1 cellular context compared by ENCODE assay signal in the genomic region with DNA sequence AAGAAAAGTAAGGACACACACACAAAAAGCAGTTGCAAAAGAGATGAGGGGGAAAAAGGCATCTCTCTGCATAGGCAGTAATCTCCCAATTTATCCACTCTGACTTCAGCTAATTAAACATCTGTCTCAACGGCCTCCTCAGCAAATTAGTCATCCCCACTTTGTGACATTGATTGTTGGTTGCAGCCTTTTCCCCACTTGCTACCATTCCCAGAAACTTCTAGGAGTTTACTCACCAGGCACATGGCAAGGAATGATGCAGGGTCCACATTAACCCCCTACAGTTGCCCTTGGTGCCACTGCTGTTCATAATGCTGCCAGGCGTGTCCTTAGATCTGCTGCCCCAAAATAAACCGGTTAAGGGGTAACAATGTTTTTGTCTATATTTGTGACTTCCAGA.
TF ChIP-seq lines count a peak whose summit lies in the region.

No MANE protein-coding gene starts in this region.

TF ChIP-seq in GM23338, 12 proteins besides CTCF, POLR2A, EP300 and RAD21 (continued from another document):
- TF ChIP-seq, protein P1, sequence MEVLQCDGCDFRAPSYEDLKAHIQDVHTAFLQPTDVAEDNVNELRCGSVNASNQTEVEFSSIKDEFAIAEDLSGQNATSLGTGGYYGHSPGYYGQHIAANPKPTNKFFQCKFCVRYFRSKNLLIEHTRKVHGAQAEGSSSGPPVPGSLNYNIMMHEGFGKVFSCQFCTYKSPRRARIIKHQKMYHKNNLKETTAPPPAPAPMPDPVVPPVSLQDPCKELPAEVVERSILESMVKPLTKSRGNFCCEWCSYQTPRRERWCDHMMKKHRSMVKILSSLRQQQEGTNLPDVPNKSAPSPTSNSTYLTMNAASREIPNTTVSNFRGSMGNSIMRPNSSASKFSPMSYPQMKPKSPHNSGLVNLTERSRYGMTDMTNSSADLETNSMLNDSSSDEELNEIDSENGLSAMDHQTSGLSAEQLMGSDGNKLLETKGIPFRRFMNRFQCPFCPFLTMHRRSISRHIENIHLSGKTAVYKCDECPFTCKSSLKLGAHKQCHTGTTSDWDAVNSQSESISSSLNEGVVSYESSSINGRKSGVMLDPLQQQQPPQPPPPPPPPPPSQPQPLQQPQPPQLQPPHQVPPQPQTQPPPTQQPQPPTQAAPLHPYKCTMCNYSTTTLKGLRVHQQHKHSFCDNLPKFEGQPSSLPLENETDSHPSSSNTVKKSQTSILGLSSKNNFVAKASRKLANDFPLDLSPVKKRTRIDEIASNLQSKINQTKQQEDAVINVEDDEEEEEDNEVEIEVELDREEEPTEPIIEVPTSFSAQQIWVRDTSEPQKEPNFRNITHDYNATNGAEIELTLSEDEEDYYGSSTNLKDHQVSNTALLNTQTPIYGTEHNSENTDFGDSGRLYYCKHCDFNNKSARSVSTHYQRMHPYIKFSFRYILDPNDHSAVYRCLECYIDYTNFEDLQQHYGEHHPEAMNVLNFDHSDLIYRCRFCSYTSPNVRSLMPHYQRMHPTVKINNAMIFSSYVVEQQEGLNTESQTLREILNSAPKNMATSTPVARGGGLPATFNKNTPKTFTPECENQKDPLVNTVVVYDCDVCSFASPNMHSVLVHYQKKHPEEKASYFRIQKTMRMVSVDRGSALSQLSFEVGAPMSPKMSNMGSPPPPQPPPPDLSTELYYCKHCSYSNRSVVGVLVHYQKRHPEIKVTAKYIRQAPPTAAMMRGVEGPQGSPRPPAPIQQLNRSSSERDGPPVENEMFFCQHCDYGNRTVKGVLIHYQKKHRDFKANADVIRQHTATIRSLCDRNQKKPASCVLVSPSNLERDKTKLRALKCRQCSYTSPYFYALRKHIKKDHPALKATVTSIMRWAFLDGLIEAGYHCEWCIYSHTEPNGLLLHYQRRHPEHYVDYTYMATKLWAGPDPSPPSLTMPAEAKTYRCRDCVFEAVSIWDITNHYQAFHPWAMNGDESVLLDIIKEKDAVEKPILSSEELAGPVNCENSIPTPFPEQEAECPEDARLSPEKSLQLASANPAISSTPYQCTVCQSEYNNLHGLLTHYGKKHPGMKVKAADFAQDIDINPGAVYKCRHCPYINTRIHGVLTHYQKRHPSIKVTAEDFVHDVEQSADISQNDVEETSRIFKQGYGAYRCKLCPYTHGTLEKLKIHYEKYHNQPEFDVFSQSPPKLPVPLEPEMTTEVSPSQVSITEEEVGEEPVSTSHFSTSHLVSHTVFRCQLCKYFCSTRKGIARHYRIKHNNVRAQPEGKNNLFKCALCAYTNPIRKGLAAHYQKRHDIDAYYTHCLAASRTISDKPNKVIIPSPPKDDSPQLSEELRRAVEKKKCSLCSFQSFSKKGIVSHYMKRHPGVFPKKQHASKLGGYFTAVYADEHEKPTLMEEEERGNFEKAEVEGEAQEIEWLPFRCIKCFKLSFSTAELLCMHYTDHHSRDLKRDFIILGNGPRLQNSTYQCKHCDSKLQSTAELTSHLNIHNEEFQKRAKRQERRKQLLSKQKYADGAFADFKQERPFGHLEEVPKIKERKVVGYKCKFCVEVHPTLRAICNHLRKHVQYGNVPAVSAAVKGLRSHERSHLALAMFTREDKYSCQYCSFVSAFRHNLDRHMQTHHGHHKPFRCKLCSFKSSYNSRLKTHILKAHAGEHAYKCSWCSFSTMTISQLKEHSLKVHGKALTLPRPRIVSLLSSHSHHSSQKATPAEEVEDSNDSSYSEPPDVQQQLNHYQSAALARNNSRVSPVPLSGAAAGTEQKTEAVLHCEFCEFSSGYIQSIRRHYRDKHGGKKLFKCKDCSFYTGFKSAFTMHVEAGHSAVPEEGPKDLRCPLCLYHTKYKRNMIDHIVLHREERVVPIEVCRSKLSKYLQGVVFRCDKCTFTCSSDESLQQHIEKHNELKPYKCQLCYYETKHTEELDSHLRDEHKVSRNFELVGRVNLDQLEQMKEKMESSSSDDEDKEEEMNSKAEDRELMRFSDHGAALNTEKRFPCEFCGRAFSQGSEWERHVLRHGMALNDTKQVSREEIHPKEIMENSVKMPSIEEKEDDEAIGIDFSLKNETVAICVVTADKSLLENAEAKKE (CRISPR knock-in tag; IDR thresholded peaks at IDR 0.05): no peak
- TF ChIP-seq POLR2AphosphoS5 (IDR thresholded peaks at IDR 0.05; ENCODE audit: low read depth): no peak
